28 cellular contexts compared by ENCODE assay signal in the genomic region with DNA sequence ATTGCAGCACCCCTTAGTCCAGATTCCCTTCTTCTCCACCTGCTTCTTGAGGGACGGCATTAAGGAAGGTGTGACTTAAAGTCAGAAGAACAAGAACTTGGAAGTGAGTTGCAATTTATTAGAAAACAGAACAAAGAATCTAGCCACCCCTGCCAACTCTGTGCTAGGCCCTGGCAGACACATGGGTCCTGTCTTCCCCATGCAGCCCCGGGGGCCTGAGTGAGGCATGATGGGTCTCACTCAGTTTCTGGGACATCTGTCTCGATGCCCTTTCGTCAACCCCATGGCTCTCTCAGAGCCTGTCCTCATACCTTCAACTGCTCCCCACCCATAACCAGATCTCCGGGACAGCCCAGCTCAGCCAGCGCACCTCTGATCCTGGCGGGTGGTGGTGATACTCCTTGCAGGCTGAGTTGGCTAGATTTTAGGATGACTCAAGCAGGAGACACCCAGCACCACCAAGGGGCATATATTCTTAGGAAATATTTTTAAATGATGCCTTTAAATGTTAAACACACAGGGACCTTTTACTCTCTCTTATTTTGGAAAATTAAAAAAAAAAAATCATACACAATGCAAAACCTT. TPM values are rescaled to one million over a fixed set of nuclear protein-coding genes. Genes with fewer than 3 reads are reported as not detected.
A peak's percentile ranks its signal among the peaks of the same experiment; 100 is the strongest.
DNase-seq lines count a peak whose midpoint lies in the region; ATAC-seq and TF ChIP-seq lines count a peak whose summit lies in the region.
"Had no signal": no experiment of that assay in that cellular context is flagged by ENCODE, and none has a peak within 500 bp of the region (broad histone marks: within the 10 kb centered on the region; RNA-seq: fewer than 3 reads in every experiment).

No MANE protein-coding gene starts in this region.

- DNase-seq in Right ventricle myocardium superior (peak; percentile 28), Right ventricle myocardium inferior (ENCODE audit: missing footprints) (no peak), WTC11 (ENCODE audit: low spot score) (no peak), foreskin keratinocyte (no peak), progenitor cell of endocrine pancreas (ENCODE audit: low spot score, unreplicated experiment) (no peak), colonic mucosa (no peak), COR-L47 (lab: John Stamatoyannopoulos, UW) (no peak)
- DNase-seq: activated CD4-positive, alpha-beta T cell treated with anti-CD3 and anti-CD28 coated beads, Interleukin-2, amount 10 ng/mL, durations not matched to agents 24 days and 14 days; activated naive CD4-positive, alpha-beta T cell treated with Interleukin-2 at 50 U/mL for 16 hours; activated T-cell treated with anti-CD3 and anti-CD28 coated beads, Interleukin-2, amount 50 U/mL, for 24 hours; adrenal gland; body of pancreas; GF-D8; hypothalamus; immature natural killer cell; IMR-90; left lung; midbrain; naive thymus-derived CD4-positive, alpha-beta T cell; NCI-H1105 treated with DMSO at 0.1 percent for 48 hours; NCI-H2029; NCI-H69; stimulated activated CD4-positive, alpha-beta T cell treated with anti-CD3 and anti-CD28 coated beads, Interleukin-4, amount 100 ng/mL, for 1 hour; upper lobe of left lung had no signal

- ATAC-seq in Right ventricle myocardium superior (ENCODE audit: poor library complexity) (no peak), Right ventricle myocardium inferior (no peak), WTC11 (no peak), foreskin keratinocyte (peak; percentile 52), HG02798 (IDR thresholded peaks at IDR 0.05; ENCODE audit: poor library complexity, unreplicated experiment) (no peak)
- ATAC-seq: body of pancreas; left lung; naive thymus-derived CD4-positive, alpha-beta T cell; stimulated activated effector memory CD8-positive, alpha-beta T cell treated with anti-CD3 and anti-CD28 coated beads, Interleukin-12 subunit alpha, Interleukin-12 subunit beta, amount 100 ng/mL, for 72 hours had no signal

- no peak overlapping the region for H3K4me3 ChIP-seq in colonic mucosa
- H3K4me3 ChIP-seq: adrenal gland, body of pancreas, left lung, upper lobe of left lung had no signal

- H3K27ac ChIP-seq in foreskin keratinocyte (no peak overlapping the region), colonic mucosa (no peak overlapping the region)
- H3K27ac ChIP-seq: adrenal gland, body of pancreas, left lung, upper lobe of left lung, VCaP had no signal

- H3K27me3 ChIP-seq in foreskin keratinocyte (no peaks in the 10 kb centered on the region), colonic mucosa (no peaks in the 10 kb centered on the region)
- H3K27me3 ChIP-seq: adrenal gland, body of pancreas, upper lobe of left lung had no signal

- intact Hi-C loops in Right ventricle myocardium superior (cut with DNase I) = no loop called here
- intact Hi-C loops in Right ventricle myocardium inferior (cut with DNase I) = no loop called here
- intact Hi-C loops in colonic mucosa (cut with DNase I) = no loop called here

- H3K27me3 Mint-ChIP-seq in WTC11 (ENCODE audit: low read depth) (no peaks in the 10 kb centered on the region), progenitor cell of endocrine pancreas (no peaks in the 10 kb centered on the region)
- H3K27me3 Mint-ChIP-seq: activated CD4-positive, alpha-beta T cell treated with anti-CD3 and anti-CD28 coated beads, Interleukin-2, amount 10 ng/mL, durations not matched to agents 24 days and 14 days had no signal

- H3K9me3 Mint-ChIP-seq in WTC11 (no peaks in the 10 kb centered on the region), progenitor cell of endocrine pancreas (ENCODE audit: low read depth) (no peaks in the 10 kb centered on the region)
- H3K9me3 Mint-ChIP-seq: activated CD4-positive, alpha-beta T cell treated with anti-CD3 and anti-CD28 coated beads, Interleukin-2, amount 10 ng/mL, durations not matched to agents 24 days and 14 days; activated T-cell treated with anti-CD3 and anti-CD28 coated beads, Interleukin-2, amount 50 U/mL, for 24 hours; immature natural killer cell; naive thymus-derived CD4-positive, alpha-beta T cell; stimulated activated effector memory CD8-positive, alpha-beta T cell treated with anti-CD3 and anti-CD28 coated beads, Interleukin-12 subunit alpha, Interleukin-12 subunit beta, amount 100 ng/mL, for 72 hours had no signal

- peak overlapping the region; percentile 45 for H3K27ac Mint-ChIP-seq in WTC11
- peak overlapping the region; percentile 71 for H3K27ac Mint-ChIP-seq in progenitor cell of endocrine pancreas
- H3K27ac Mint-ChIP-seq: activated CD4-positive, alpha-beta T cell treated with anti-CD3 and anti-CD28 coated beads, Interleukin-2, amount 10 ng/mL, durations not matched to agents 24 days and 14 days; activated T-cell treated with anti-CD3 and anti-CD28 coated beads, Interleukin-2, amount 50 U/mL, for 24 hours; B cell; immature natural killer cell; naive thymus-derived CD4-positive, alpha-beta T cell; stimulated activated effector memory CD8-positive, alpha-beta T cell treated with anti-CD3 and anti-CD28 coated beads, Interleukin-12 subunit alpha, Interleukin-12 subunit beta, amount 100 ng/mL, for 72 hours had no signal

- TF ChIP-seq CTCF in WTC11 (IDR thresholded peaks at IDR 0.05) = no peak
- no peak for TF ChIP-seq CTCF in foreskin keratinocyte (conservative IDR thresholded peaks at IDR 0.05)
- TF ChIP-seq CTCF in progenitor cell of endocrine pancreas (IDR thresholded peaks at IDR 0.05; ENCODE audit: unreplicated experiment) = no peak
- no peak for TF ChIP-seq CTCF in colonic mucosa (IDR thresholded peaks at IDR 0.05)

- H3K36me3 ChIP-seq in colonic mucosa = no peaks in the 10 kb centered on the region
- H3K36me3 ChIP-seq: adrenal gland, left lung, upper lobe of left lung had no signal

- CTCF ChIA-PET in WTC11 (lab: Charles Lee) = no interaction called here

- no peaks in the 10 kb centered on the region for H3K9me3 ChIP-seq in colonic mucosa
- H3K9me3 ChIP-seq: adrenal gland, body of pancreas, left lung, upper lobe of left lung had no signal

- H3K4me1 Mint-ChIP-seq in WTC11 (peaks cover 35% of the 10 kb centered on the region), progenitor cell of endocrine pancreas (ENCODE audit: low read depth) (peaks cover 20% of the 10 kb centered on the region)

- H3K4me3 Mint-ChIP-seq in WTC11 (no peak overlapping the region), progenitor cell of endocrine pancreas (ENCODE audit: low read depth) (no peak overlapping the region)
- H3K4me3 Mint-ChIP-seq: activated CD4-positive, alpha-beta T cell treated with anti-CD3 and anti-CD28 coated beads, Interleukin-2, amount 10 ng/mL, durations not matched to agents 24 days and 14 days; activated T-cell treated with anti-CD3 and anti-CD28 coated beads, Interleukin-2, amount 50 U/mL, for 24 hours; B cell; immature natural killer cell; naive thymus-derived CD4-positive, alpha-beta T cell; stimulated activated effector memory CD8-positive, alpha-beta T cell treated with anti-CD3 and anti-CD28 coated beads, Interleukin-12 subunit alpha, Interleukin-12 subunit beta, amount 100 ng/mL, for 72 hours had no signal

- POLR2A ChIA-PET in WTC11 (lab: Charles Lee) = no interaction called here

- H3K4me1 ChIP-seq in foreskin keratinocyte = peaks cover 19% of the 10 kb centered on the region
- H3K4me1 ChIP-seq in colonic mucosa = peaks cover 13% of the 10 kb centered on the region

- H3K36me3 Mint-ChIP-seq in WTC11 (no peaks in the 10 kb centered on the region), progenitor cell of endocrine pancreas (ENCODE audit: insufficient read depth) (peaks cover 2% of the 10 kb centered on the region)
- H3K36me3 Mint-ChIP-seq: immature natural killer cell; naive thymus-derived CD4-positive, alpha-beta T cell had no signal

- no peak overlapping the region for H3K9ac ChIP-seq in colonic mucosa (ENCODE audit: low read depth in 2 of 2, low read length in 2 of 2)

TF ChIP-seq in WTC11, 78 proteins besides CTCF, POLR2A, EP300 and RAD21 (continues in another document):
- no peak for TF ChIP-seq ESRRA (CRISPR knock-in tag; IDR thresholded peaks at IDR 0.05; ENCODE audit: borderline replicate concordance)
- TF ChIP-seq ERG (CRISPR knock-in tag; IDR thresholded peaks at IDR 0.05) = no peak
- TF ChIP-seq, protein P1, sequence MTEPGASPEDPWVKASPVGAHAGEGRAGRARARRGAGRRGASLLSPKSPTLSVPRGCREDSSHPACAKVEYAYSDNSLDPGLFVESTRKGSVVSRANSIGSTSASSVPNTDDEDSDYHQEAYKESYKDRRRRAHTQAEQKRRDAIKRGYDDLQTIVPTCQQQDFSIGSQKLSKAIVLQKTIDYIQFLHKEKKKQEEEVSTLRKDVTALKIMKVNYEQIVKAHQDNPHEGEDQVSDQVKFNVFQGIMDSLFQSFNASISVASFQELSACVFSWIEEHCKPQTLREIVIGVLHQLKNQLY (CRISPR knock-in tag; IDR thresholded peaks at IDR 0.05) = no peak
- no peak for TF ChIP-seq KAT7 (CRISPR knock-in tag; IDR thresholded peaks at IDR 0.05; ENCODE audit: borderline replicate concordance)

RNA-seq across cellular contexts. Expression of gene SMOX, which starts 9.9 kb away (rescaled TPM):
- 3.3 TPM for total RNA-seq in Right ventricle myocardium superior
- total RNA-seq in Right ventricle myocardium inferior = 2.3 TPM
- 8.7 to 9.6 TPM (median 9.0 TPM) in 3 replicates for total RNA-seq in WTC11 (2021)
- total RNA-seq in foreskin keratinocyte = 4.8 and 8.3 TPM in 2 replicates
- polyA plus RNA-seq in foreskin keratinocyte = 5.4 and 7.7 TPM in 2 replicates
- 23.5 and 26.8 TPM in 2 replicates for total RNA-seq in progenitor cell of endocrine pancreas
- 1 to 10 TPM; 5.4 to 7.7 TPM for total RNA-seq in colonic mucosa
- total RNA-seq: B cell had no signal
- polyA plus RNA-seq: naive thymus-derived CD4-positive, alpha-beta T cell had no signal
